In the genomic region with DNA sequence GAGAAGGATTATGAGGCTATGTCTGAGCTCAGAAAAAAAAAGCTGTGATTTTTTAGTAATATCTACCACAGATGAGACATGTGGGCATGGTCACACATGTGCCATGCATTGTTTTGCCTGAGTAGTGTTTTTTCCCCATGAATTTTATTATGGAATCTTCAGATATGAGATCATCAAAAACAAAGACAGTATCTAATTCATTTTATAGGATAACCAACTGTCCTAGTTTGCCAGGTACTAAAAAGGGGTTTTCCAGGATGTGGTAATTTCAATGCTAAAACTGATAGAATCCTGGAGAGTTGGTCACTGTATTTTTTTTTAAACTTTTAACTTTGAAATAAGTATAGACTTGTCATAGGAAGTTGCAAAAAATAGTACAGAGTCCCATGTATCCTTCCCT, we compare ENCODE assay signal across 33 cellular contexts.
"Had no signal": no experiment of that assay in that cellular context is flagged by ENCODE, and none has a peak within 500 bp of the region (broad histone marks: within the 10 kb centered on the region; RNA-seq: fewer than 3 reads in every experiment).

No MANE protein-coding gene starts in this region.

- H3K27ac ChIP-seq: heart left ventricle, left lung, lower lobe of right lung, neutrophil, stomach, thyroid gland, upper lobe of right lung had no signal

- H3K27me3 ChIP-seq: heart left ventricle, left lung, neutrophil, stomach, thyroid gland, upper lobe of right lung had no signal

- H3K4me3 Mint-ChIP-seq: activated CD4-positive, alpha-beta memory T cell treated with anti-CD3 and anti-CD28 coated beads for 36 hours; activated CD4-positive, alpha-beta T cell treated with anti-CD3 and anti-CD28 coated beads, Interleukin-2, amount 10 ng/mL, durations not matched to agents 24 days and 14 days; activated T-cell treated with anti-CD3 and anti-CD28 coated beads, Interleukin-2, amount 50 U/mL, for 4 hours; activated T-helper 17 cell treated with anti-CD3 and anti-CD28 coated beads, Interleukin-2, amount 50 U/mL, for 72 hours; nephron progenitor cell; stimulated activated naive B cell treated with anti-CD40 and anti-IgM and Interleukin-4, amounts not matched to agents 10 μg/mL and 1 μg/mL and 100 μg/mL, for 72 hours; T-helper 1 cell treated with Interleukin-12 subunit alpha and Interleukin-12 subunit beta and Interleukin-4 antibody, amounts not matched to agents 30 μg/mL and 1 μg/mL, for 36 hours had no signal

- H3K4me1 ChIP-seq: heart left ventricle, left lung, lower lobe of right lung, thyroid gland, upper lobe of right lung had no signal

- H3K4me3 ChIP-seq: heart left ventricle, left lung, lower lobe of right lung, mucosa of descending colon, stomach, thyroid gland, upper lobe of right lung had no signal

- H3K9me3 Mint-ChIP-seq: activated CD4-positive, alpha-beta memory T cell treated with anti-CD3 and anti-CD28 coated beads for 36 hours; activated CD4-positive, alpha-beta T cell treated with anti-CD3 and anti-CD28 coated beads, Interleukin-2, amount 10 ng/mL, durations not matched to agents 24 days and 14 days; activated T-cell treated with anti-CD3 and anti-CD28 coated beads, Interleukin-2, amount 50 U/mL, for 4 hours; activated T-helper 17 cell treated with anti-CD3 and anti-CD28 coated beads, Interleukin-2, amount 50 U/mL, for 72 hours; nephron progenitor cell; stimulated activated naive B cell treated with anti-CD40 and anti-IgM and Interleukin-4, amounts not matched to agents 10 μg/mL and 1 μg/mL and 100 μg/mL, for 72 hours; T-helper 1 cell treated with Interleukin-12 subunit alpha and Interleukin-12 subunit beta and Interleukin-4 antibody, amounts not matched to agents 30 μg/mL and 1 μg/mL, for 36 hours had no signal

- FAIRE-seq: colon, endometrium, small intestine had no signal

- DNase-seq: activated CD4-positive, alpha-beta memory T cell treated with anti-CD3 and anti-CD28 coated beads for 36 hours; activated CD4-positive, alpha-beta T cell treated with anti-CD3 and anti-CD28 coated beads, Interleukin-2, amount 10 ng/mL, durations not matched to agents 24 days and 14 days; activated CD4-positive, CD25-positive, alpha-beta regulatory T cell treated with anti-CD3 and anti-CD28 coated beads, Interleukin-2, amount 50 U/mL, for 72 hours; activated CD8-positive, alpha-beta memory T cell treated with anti-CD3 and anti-CD28 coated beads, Interleukin-2, amount 50 U/mL, for 48 hours; activated gamma-delta T cell treated with Interleukin-2 at 50 U/mL for 16 hours; activated naive CD4-positive, alpha-beta T cell treated with anti-CD3 and anti-CD28 coated beads, Interleukin-2, amount 50 U/mL, for 16 hours; activated T-cell treated with anti-CD3 and anti-CD28 coated beads, Interleukin-2, amount 50 U/mL, for 4 hours; dermis blood vessel endothelial cell; effector CD8-positive, alpha-beta T cell; erythroblast; heart left ventricle; kidney glomerular epithelial cell; left lung; lower lobe of right lung; mesendoderm; mucosa of descending colon; nephron progenitor cell; retina; small intestine; stimulated activated CD4-positive, alpha-beta T cell treated with anti-CD3 and anti-CD28 coated beads, Interleukin-15, amount 100 ng/mL, for 24 hours; stimulated activated CD4-positive, alpha-beta T cell treated with anti-CD3 and anti-CD28 coated beads, Interleukin-2, amount 100 ng/mL, for 24 hours; stimulated activated naive B cell treated with anti-CD40 and anti-IgM and Interleukin-4, amounts not matched to agents 10 μg/mL and 1 μg/mL and 100 μg/mL, for 72 hours; stomach; SW 1271; T1000; thyroid gland; upper lobe of right lung had no signal

- H3K9me3 ChIP-seq: heart left ventricle, left lung, lower lobe of right lung, mucosa of descending colon, neutrophil, stomach, thyroid gland, upper lobe of right lung had no signal

- H3K27ac Mint-ChIP-seq: activated CD4-positive, alpha-beta memory T cell treated with anti-CD3 and anti-CD28 coated beads for 36 hours; activated CD4-positive, alpha-beta T cell treated with anti-CD3 and anti-CD28 coated beads, Interleukin-2, amount 10 ng/mL, durations not matched to agents 24 days and 14 days; activated T-helper 17 cell treated with anti-CD3 and anti-CD28 coated beads, Interleukin-2, amount 50 U/mL, for 72 hours; nephron progenitor cell; progenitor cell of endocrine pancreas; stimulated activated naive B cell treated with anti-CD40 and anti-IgM and Interleukin-4, amounts not matched to agents 10 μg/mL and 1 μg/mL and 100 μg/mL, for 72 hours; T-helper 1 cell treated with Interleukin-12 subunit alpha and Interleukin-12 subunit beta and Interleukin-4 antibody, amounts not matched to agents 30 μg/mL and 1 μg/mL, for 36 hours had no signal

- H3K36me3 Mint-ChIP-seq: activated CD4-positive, alpha-beta memory T cell treated with anti-CD3 and anti-CD28 coated beads for 36 hours; stimulated activated naive B cell treated with anti-CD40 and anti-IgM and Interleukin-4, amounts not matched to agents 10 μg/mL and 1 μg/mL and 100 μg/mL, for 72 hours had no signal

- H3K4me1 Mint-ChIP-seq: activated CD4-positive, alpha-beta T cell treated with anti-CD3 and anti-CD28 coated beads, Interleukin-2, amount 10 ng/mL, durations not matched to agents 24 days and 14 days; activated T-helper 17 cell treated with anti-CD3 and anti-CD28 coated beads, Interleukin-2, amount 50 U/mL, for 72 hours; stimulated activated naive B cell treated with anti-CD40 and anti-IgM and Interleukin-4, amounts not matched to agents 10 μg/mL and 1 μg/mL and 100 μg/mL, for 72 hours had no signal

- H3K36me3 ChIP-seq: heart left ventricle, left lung, lower lobe of right lung, neutrophil, stomach, thyroid gland, upper lobe of right lung had no signal
